In the genomic region with DNA sequence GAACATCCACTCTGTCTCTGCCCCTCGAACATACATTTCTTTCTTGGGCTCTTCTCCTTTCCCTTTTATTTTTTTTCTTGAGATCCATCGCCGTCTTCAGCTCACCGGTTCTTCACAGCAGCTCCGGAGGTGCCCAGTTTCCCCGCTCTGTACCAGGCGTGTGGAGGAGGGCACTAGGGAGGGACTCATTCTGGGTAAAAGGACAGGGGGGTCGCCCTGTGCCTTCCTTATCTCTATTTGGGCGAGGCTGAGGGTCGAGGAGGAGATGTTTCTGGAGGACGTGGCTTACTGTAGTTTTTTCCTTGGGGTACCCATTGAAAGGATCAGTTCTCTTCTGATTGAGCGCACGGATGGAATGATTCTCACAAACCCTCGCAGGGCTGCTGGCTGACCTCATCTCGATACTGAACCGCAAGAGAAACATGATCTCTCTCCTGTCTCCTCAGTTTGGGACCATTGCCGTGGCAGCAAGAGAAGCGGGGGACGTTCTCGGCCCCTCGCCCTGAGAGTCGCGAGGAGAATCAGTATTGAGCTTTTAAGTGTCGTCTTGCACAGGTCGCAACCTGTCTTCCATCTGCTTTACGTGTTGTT, we compare ENCODE assay signal across 8 cellular contexts. TPM values are rescaled to one million over a fixed set of nuclear protein-coding genes. Genes with fewer than 3 reads are reported as not detected.
A peak's percentile ranks its signal among the peaks of the same experiment; 100 is the strongest.
DNase-seq lines count a peak whose midpoint lies in the region; ATAC-seq lines count a peak whose summit lies in the region.

No MANE protein-coding gene starts in this region.

- intact Hi-C loops in activated CD4-positive, alpha-beta T cell treated with anti-CD3 and anti-CD28 coated beads, Interleukin-2, amount 10 ng/mL, durations not matched to agents 24 days and 14 days (cut with micrococcal nuclease), result loop anchor here (2.0 kb wide), 2 partner anchors 198 to 324 kb away; partner anchors contain the start of gene ZNF410

- H3K9me3 Mint-ChIP-seq in activated CD4-positive, alpha-beta T cell treated with anti-CD3 and anti-CD28 coated beads, Interleukin-2, amount 10 ng/mL, durations not matched to agents 24 days and 14 days, result no peaks in the 10 kb centered on the region

- H3K27ac ChIP-seq in muscle layer of colon (ENCODE audit: low read depth, low read length), result peak overlapping the region; percentile 78

- peaks cover 35% of the 10 kb centered on the region for H3K4me1 Mint-ChIP-seq in activated CD4-positive, alpha-beta T cell treated with anti-CD3 and anti-CD28 coated beads, Interleukin-2, amount 10 ng/mL, durations not matched to agents 24 days and 14 days

- H3K4me1 ChIP-seq in endocrine pancreas (ENCODE audit: control insufficient read depth, insufficient read depth, low read length), result peaks cover 12% of the 10 kb centered on the region
- peaks cover 16% of the 10 kb centered on the region for H3K4me1 ChIP-seq in muscle layer of colon (ENCODE audit: insufficient read depth, low read length)

- peak overlapping the region; percentile 97 for H3K27ac Mint-ChIP-seq in activated CD4-positive, alpha-beta T cell treated with anti-CD3 and anti-CD28 coated beads, Interleukin-2, amount 10 ng/mL, durations not matched to agents 24 days and 14 days

- H3K36me3 Mint-ChIP-seq in activated CD4-positive, alpha-beta T cell treated with anti-CD3 and anti-CD28 coated beads, Interleukin-2, amount 10 ng/mL, durations not matched to agents 24 days and 14 days (ENCODE audit: low read depth), result peaks cover 10% of the 10 kb centered on the region

- H3K9ac ChIP-seq in endocrine pancreas (ENCODE audit: control insufficient read depth, insufficient read depth, low read length), result peak overlapping the region; percentile 70
- peak overlapping the region; percentile 74 for H3K9ac ChIP-seq in muscle layer of colon (ENCODE audit: low read length)

- H3K9me3 ChIP-seq in endocrine pancreas (ENCODE audit: control insufficient read depth, low read length) (no peaks in the 10 kb centered on the region), muscle layer of colon (ENCODE audit: low read length) (no peaks in the 10 kb centered on the region)

- no peaks in the 10 kb centered on the region for H3K27me3 Mint-ChIP-seq in activated CD4-positive, alpha-beta T cell treated with anti-CD3 and anti-CD28 coated beads, Interleukin-2, amount 10 ng/mL, durations not matched to agents 24 days and 14 days

- H3K4me3 Mint-ChIP-seq in activated CD4-positive, alpha-beta T cell treated with anti-CD3 and anti-CD28 coated beads, Interleukin-2, amount 10 ng/mL, durations not matched to agents 24 days and 14 days, result peak overlapping the region; percentile 99

- H3K36me3 ChIP-seq in endocrine pancreas (ENCODE audit: control insufficient read depth, insufficient read depth, low read length) (no peaks in the 10 kb centered on the region), muscle layer of colon (ENCODE audit: insufficient read depth, low read length) (no peaks in the 10 kb centered on the region)

- H3K4me3 ChIP-seq in endocrine pancreas (ENCODE audit: control insufficient read depth, insufficient read depth, low read length) (peak overlapping the region; percentile 61), muscle layer of colon (ENCODE audit: low read depth in 1 of 2, low read length in 2 of 2) (peak overlapping the region; percentile 72 to 85)

- no peak for DNase-seq in activated CD4-positive, alpha-beta T cell treated with anti-CD3 and anti-CD28 coated beads, Interleukin-2, amount 10 ng/mL, durations not matched to agents 24 days and 14 days
- DNase-seq in activated CD4-positive, alpha-beta T cell treated with anti-CD3 and anti-CD28 coated beads, Interleukin-2, amount 50 U/mL, for 4 hours, result no peak
- DNase-seq in SW480 (ENCODE audit: low spot score), result peak; percentile 67
- DNase-seq in ureter (ENCODE audit: low spot score), result peak; percentile 48
- DNase-seq in GM19240 (ENCODE audit: insufficient read length, low spot score), result no peak

- H3K27me3 ChIP-seq in endocrine pancreas (ENCODE audit: control insufficient read depth, insufficient read depth, low read length) (no peaks in the 10 kb centered on the region), muscle layer of colon (ENCODE audit: control insufficient read depth in 1 of 2, insufficient read depth in 2 of 2, low read length in 2 of 2) (no peaks in the 10 kb centered on the region)

- ATAC-seq in HG02943 (IDR thresholded peaks at IDR 0.05; ENCODE audit: low read depth, unreplicated experiment), result peak; percentile 2

RNA-seq across cellular contexts. Expression of gene LIN52, which starts 0.4 kb away (rescaled TPM):
- total RNA-seq in activated CD4-positive, alpha-beta T cell treated with anti-CD3 and anti-CD28 coated beads, Interleukin-2, amount 10 ng/mL, durations not matched to agents 24 days and 14 days, result 15.2 and 21.5 TPM in 2 replicates
- total RNA-seq in ureter, result 14.0 TPM

RNA-seq across cellular contexts. Expression of gene ALDH6A1, which starts 0.9 kb away (rescaled TPM):
- total RNA-seq in activated CD4-positive, alpha-beta T cell treated with anti-CD3 and anti-CD28 coated beads, Interleukin-2, amount 10 ng/mL, durations not matched to agents 24 days and 14 days, result 10.8 and 11.8 TPM in 2 replicates
- total RNA-seq in ureter, result 31.7 TPM

Comparison
In these comparisons a context has a peak if more than half of its experiments do, and no peak if none do; other contexts are left out.
1. DNase-seq: peak in SW480 (single experiment) and ureter (single experiment); none in activated CD4-positive, alpha-beta T cell treated with anti-CD3 and anti-CD28 coated beads, Interleukin-2, amount 10 ng/mL, durations not matched to agents 24 days and 14 days (single experiment), activated CD4-positive, alpha-beta T cell treated with anti-CD3 and anti-CD28 coated beads, Interleukin-2, amount 50 U/mL, for 4 hours (0 of 2) and GM19240 (single experiment).